1 cellular context compared by ENCODE assay signal in the genomic region with DNA sequence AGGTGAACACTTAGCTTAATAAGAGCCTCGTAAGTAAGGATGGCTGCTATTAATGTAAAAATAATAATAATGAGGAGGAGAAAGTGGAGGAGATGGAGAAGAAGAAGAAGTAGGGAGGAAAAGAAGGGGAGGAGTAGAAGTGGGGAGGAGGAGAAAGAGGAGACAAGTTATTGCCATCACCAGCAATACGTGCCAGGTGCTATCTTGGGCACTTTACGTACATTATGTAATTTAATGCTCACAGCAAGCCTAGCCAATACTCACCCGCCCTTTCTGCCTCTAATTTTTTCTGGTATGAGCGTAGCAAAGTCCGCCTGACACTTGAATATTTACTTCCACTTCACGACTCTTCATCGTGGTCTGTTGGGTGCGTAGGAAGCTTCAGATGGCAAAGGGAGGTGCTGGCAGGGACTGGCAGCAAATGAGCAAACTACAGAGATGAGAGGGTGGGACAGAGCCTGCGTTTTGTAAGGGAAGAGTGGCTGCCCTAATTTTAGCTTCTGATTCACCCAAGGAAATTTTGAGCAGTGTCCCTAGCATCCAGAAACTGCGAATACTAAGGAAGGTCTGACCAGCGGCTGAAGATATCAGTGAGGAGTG.
TF ChIP-seq lines count a peak whose summit lies in the region.

No MANE protein-coding gene starts in this region.

TF ChIP-seq in SK-N-SH treated with all-trans-retinoic acid at 6 μM for 48 hours, 23 proteins besides CTCF, POLR2A, EP300 and RAD21 (continued from another document):
- TF ChIP-seq, protein P1, sequence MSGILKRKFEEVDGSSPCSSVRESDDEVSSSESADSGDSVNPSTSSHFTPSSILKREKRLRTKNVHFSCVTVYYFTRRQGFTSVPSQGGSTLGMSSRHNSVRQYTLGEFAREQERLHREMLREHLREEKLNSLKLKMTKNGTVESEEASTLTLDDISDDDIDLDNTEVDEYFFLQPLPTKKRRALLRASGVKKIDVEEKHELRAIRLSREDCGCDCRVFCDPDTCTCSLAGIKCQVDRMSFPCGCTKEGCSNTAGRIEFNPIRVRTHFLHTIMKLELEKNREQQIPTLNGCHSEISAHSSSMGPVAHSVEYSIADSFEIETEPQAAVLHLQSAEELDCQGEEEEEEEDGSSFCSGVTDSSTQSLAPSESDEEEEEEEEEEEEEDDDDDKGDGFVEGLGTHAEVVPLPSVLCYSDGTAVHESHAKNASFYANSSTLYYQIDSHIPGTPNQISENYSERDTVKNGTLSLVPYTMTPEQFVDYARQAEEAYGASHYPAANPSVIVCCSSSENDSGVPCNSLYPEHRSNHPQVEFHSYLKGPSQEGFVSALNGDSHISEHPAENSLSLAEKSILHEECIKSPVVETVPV (CRISPR knock-in tag; IDR thresholded peaks at IDR 0.05), result no peak
- TF ChIP-seq, protein P2, sequence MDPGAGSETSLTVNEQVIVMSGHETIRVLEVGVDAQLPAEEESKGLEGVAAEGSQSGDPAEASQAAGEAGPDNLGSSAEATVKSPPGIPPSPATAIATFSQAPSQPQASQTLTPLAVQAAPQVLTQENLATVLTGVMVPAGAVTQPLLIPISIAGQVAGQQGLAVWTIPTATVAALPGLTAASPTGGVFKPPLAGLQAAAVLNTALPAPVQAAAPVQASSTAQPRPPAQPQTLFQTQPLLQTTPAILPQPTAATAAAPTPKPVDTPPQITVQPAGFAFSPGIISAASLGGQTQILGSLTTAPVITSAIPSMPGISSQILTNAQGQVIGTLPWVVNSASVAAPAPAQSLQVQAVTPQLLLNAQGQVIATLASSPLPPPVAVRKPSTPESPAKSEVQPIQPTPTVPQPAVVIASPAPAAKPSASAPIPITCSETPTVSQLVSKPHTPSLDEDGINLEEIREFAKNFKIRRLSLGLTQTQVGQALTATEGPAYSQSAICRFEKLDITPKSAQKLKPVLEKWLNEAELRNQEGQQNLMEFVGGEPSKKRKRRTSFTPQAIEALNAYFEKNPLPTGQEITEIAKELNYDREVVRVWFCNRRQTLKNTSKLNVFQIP (CRISPR knock-in tag; IDR thresholded peaks at IDR 0.05; ENCODE audit: borderline replicate concordance, low read depth), result no peak
- TF ChIP-seq TOX (CRISPR knock-in tag; IDR thresholded peaks at IDR 0.05; ENCODE audit: borderline replicate concordance), result no peak
- TF ChIP-seq GLIS3 (CRISPR knock-in tag; IDR thresholded peaks at IDR 0.05), result no peak
- TF ChIP-seq ESRRG (CRISPR knock-in tag; IDR thresholded peaks at IDR 0.05), result no peak
- TF ChIP-seq ZNF8 (CRISPR knock-in tag; IDR thresholded peaks at IDR 0.05), result no peak
- no peak for TF ChIP-seq ZNF70 (CRISPR knock-in tag; IDR thresholded peaks at IDR 0.05)
- no peak for TF ChIP-seq PPARA (CRISPR knock-in tag; IDR thresholded peaks at IDR 0.05; ENCODE audit: borderline replicate concordance)
- TF ChIP-seq BACH2 (CRISPR knock-in tag; IDR thresholded peaks at IDR 0.05; ENCODE audit: borderline replicate concordance), result no peak
- TF ChIP-seq ISL1 (CRISPR knock-in tag; IDR thresholded peaks at IDR 0.05), result no peak
- TF ChIP-seq SNAI2 (CRISPR knock-in tag; IDR thresholded peaks at IDR 0.05), result no peak
- no peak for TF ChIP-seq OSR1 (CRISPR knock-in tag; IDR thresholded peaks at IDR 0.05)
- TF ChIP-seq CSDC2 (CRISPR knock-in tag; IDR thresholded peaks at IDR 0.05), result no peak
- TF ChIP-seq, protein P3, sequence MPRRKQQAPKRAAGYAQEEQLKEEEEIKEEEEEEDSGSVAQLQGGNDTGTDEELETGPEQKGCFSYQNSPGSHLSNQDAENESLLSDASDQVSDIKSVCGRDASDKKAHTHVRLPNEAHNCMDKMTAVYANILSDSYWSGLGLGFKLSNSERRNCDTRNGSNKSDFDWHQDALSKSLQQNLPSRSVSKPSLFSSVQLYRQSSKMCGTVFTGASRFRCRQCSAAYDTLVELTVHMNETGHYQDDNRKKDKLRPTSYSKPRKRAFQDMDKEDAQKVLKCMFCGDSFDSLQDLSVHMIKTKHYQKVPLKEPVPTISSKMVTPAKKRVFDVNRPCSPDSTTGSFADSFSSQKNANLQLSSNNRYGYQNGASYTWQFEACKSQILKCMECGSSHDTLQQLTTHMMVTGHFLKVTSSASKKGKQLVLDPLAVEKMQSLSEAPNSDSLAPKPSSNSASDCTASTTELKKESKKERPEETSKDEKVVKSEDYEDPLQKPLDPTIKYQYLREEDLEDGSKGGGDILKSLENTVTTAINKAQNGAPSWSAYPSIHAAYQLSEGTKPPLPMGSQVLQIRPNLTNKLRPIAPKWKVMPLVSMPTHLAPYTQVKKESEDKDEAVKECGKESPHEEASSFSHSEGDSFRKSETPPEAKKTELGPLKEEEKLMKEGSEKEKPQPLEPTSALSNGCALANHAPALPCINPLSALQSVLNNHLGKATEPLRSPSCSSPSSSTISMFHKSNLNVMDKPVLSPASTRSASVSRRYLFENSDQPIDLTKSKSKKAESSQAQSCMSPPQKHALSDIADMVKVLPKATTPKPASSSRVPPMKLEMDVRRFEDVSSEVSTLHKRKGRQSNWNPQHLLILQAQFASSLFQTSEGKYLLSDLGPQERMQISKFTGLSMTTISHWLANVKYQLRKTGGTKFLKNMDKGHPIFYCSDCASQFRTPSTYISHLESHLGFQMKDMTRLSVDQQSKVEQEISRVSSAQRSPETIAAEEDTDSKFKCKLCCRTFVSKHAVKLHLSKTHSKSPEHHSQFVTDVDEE (CRISPR knock-in tag; IDR thresholded peaks at IDR 0.05), result no peak
- no peak for TF ChIP-seq ZFP30 (CRISPR knock-in tag; IDR thresholded peaks at IDR 0.05)
